Comparison of ENCODE assay signal across 12 cellular contexts in the genomic region with DNA sequence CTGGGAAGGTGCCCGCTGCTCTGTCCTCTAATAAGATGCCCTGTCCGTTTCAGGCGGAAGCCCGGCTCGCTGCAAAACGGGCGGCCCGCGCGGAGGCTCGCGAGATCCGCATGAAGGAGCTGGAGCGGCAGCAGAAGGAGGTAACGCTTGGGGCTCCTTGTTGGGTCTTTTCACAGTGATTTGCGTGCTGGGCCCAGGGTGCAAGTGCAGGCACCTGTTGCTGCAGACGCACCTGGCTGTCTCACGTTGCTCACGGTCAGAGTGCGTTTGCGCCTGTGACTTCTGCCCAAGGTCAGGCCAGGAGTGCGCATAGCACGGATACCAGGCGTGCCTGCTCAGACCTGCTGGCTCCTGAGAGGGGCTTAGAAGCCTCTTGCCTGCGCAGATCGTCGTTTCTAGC.
DNase-seq lines count a peak whose midpoint lies in the region; ATAC-seq and TF ChIP-seq lines count a peak whose summit lies in the region.
"Had no signal": no experiment of that assay in that cellular context is flagged by ENCODE, and none has a peak within 500 bp of the region (broad histone marks: within the 10 kb centered on the region; RNA-seq: fewer than 3 reads in every experiment).

No MANE protein-coding gene starts in this region.

- peaks cover 10% of the 10 kb centered on the region for H3K36me3 Mint-ChIP-seq in progenitor cell of endocrine pancreas (ENCODE audit: insufficient read depth)
- peaks cover 30% of the 10 kb centered on the region for H3K36me3 Mint-ChIP-seq in activated CD4-positive, alpha-beta memory T cell treated with anti-CD3 and anti-CD28 coated beads for 36 hours

- H3K9ac ChIP-seq in parathyroid adenoma, result no peak overlapping the region

- no peak overlapping the region for H3K27ac Mint-ChIP-seq in progenitor cell of endocrine pancreas
- H3K27ac Mint-ChIP-seq in activated CD4-positive, alpha-beta memory T cell treated with anti-CD3 and anti-CD28 coated beads for 36 hours, result no peak overlapping the region
- H3K27ac Mint-ChIP-seq: activated CD4-positive, alpha-beta memory T cell treated with anti-CD3 and anti-CD28 coated beads, Interleukin-2, amount 10 ng/mL, durations not matched to agents 7 days and 5 days had no signal

- WGBS in heart left ventricle, 4 donors, result 74 to 79% (median 78%) methylated on average over 27 of the region's 27 CpGs
- WGBS in right cardiac atrium, result 87% methylated on average over 27 of the region's 27 CpGs

- H3K9me3 ChIP-seq in heart left ventricle (no peaks in the 10 kb centered on the region), right cardiac atrium (ENCODE audit: control insufficient read depth, low read length) (no peaks in the 10 kb centered on the region), parathyroid adenoma (ENCODE audit: control insufficient read depth, low read length) (no peaks in the 10 kb centered on the region)

- H3K4me3 ChIP-seq in heart left ventricle (no peak overlapping the region), right cardiac atrium (ENCODE audit: low read length) (no peak overlapping the region), parathyroid adenoma (ENCODE audit: low read depth, low read length) (no peak overlapping the region)

- no peaks in the 10 kb centered on the region for H3K27me3 ChIP-seq in heart left ventricle
- no peaks in the 10 kb centered on the region for H3K27me3 ChIP-seq in right cardiac atrium (ENCODE audit: control insufficient read depth, insufficient read depth)
- no peaks in the 10 kb centered on the region for H3K27me3 ChIP-seq in parathyroid adenoma (ENCODE audit: control insufficient read depth, insufficient read depth, low read length)

- TF ChIP-seq CTCF in heart left ventricle (IDR thresholded peaks at IDR 0.05) (no peak), parathyroid adenoma (IDR thresholded peaks at IDR 0.05) (no peak), progenitor cell of endocrine pancreas (IDR thresholded peaks at IDR 0.05; ENCODE audit: unreplicated experiment) (no peak)

- H3K4me1 ChIP-seq in heart left ventricle, result peaks cover 12 to 81% (median 68%) of the 10 kb centered on the region in 12 donors
- H3K4me1 ChIP-seq in right cardiac atrium (ENCODE audit: control insufficient read depth, insufficient read depth, low read length), result peaks cover 21% of the 10 kb centered on the region
- peaks cover 13% of the 10 kb centered on the region for H3K4me1 ChIP-seq in parathyroid adenoma

- CTCF ChIA-PET in activated CD4-positive, alpha-beta memory T cell treated with anti-CD3 and anti-CD28 coated beads for 36 hours (lab: Charles Lee), result interaction anchor here (0.6 to 2.5 kb wide), 4 partner anchors 36 to 196 kb away, joined by 3 to 15 read pairs (median 4); no protein-coding TSS in a partner anchor

- no peaks in the 10 kb centered on the region for H3K9me3 Mint-ChIP-seq in progenitor cell of endocrine pancreas (ENCODE audit: low read depth)
- no peaks in the 10 kb centered on the region for H3K9me3 Mint-ChIP-seq in activated CD4-positive, alpha-beta memory T cell treated with anti-CD3 and anti-CD28 coated beads for 36 hours
- H3K9me3 Mint-ChIP-seq: activated CD4-positive, alpha-beta memory T cell treated with anti-CD3 and anti-CD28 coated beads, Interleukin-2, amount 10 ng/mL, durations not matched to agents 7 days and 5 days had no signal

- H3K27me3 Mint-ChIP-seq in progenitor cell of endocrine pancreas, result no peaks in the 10 kb centered on the region
- H3K27me3 Mint-ChIP-seq in activated CD4-positive, alpha-beta memory T cell treated with anti-CD3 and anti-CD28 coated beads for 36 hours, result no peaks in the 10 kb centered on the region
- H3K27me3 Mint-ChIP-seq: activated CD4-positive, alpha-beta memory T cell treated with anti-CD3 and anti-CD28 coated beads, Interleukin-2, amount 10 ng/mL, durations not matched to agents 7 days and 5 days had no signal

- peak overlapping the region in 9 of 12 donors; percentile 31 to 98 (median 65) for H3K27ac ChIP-seq in heart left ventricle
- no peak overlapping the region for H3K27ac ChIP-seq in right cardiac atrium (ENCODE audit: low read length)
- peak overlapping the region; percentile 65 for H3K27ac ChIP-seq in parathyroid adenoma

- POLR2A ChIA-PET in activated CD4-positive, alpha-beta memory T cell treated with anti-CD3 and anti-CD28 coated beads for 36 hours (lab: Charles Lee), result interaction anchor here (1.1 to 1.7 kb wide), 4 partner anchors 8 to 35 kb away, joined by 3 to 4 read pairs (median 4); no protein-coding TSS in a partner anchor

- TF ChIP-seq POLR2A in heart left ventricle (IDR thresholded peaks at IDR 0.05), result no peak
- no peak for TF ChIP-seq POLR2A in GM18505 (IDR thresholded peaks at IDR 0.05; ENCODE audit: borderline replicate concordance, extremely low read depth, insufficient read depth, insufficient read length)

- H2AFZ ChIP-seq in parathyroid adenoma, result no peak overlapping the region

- DNase-seq in heart left ventricle, result no peak
- DNase-seq in right cardiac atrium, result no peak
- DNase-seq in left ventricle myocardium superior, result no peak
- no peak for DNase-seq in progenitor cell of endocrine pancreas (ENCODE audit: low spot score, unreplicated experiment)
- no peak for DNase-seq in activated CD4-positive, alpha-beta memory T cell treated with anti-CD3 and anti-CD28 coated beads for 36 hours
- DNase-seq: activated CD4-positive, alpha-beta memory T cell treated with anti-CD3 and anti-CD28 coated beads, Interleukin-2, amount 10 ng/mL, durations not matched to agents 7 days and 5 days; dermis blood vessel endothelial cell; hypothalamus; Kasumi-1 had no signal

- peaks cover 9% of the 10 kb centered on the region for H3K4me1 Mint-ChIP-seq in progenitor cell of endocrine pancreas (ENCODE audit: low read depth)
- peaks cover 63% of the 10 kb centered on the region for H3K4me1 Mint-ChIP-seq in activated CD4-positive, alpha-beta memory T cell treated with anti-CD3 and anti-CD28 coated beads for 36 hours (ENCODE audit: low read depth)

- intact Hi-C loops in heart left ventricle (cut with DNase I) (no loop called here), right cardiac atrium (cut with DNase I) (no loop called here), left ventricle myocardium superior (cut with micrococcal nuclease) (no loop called here)
- intact Hi-C loops in activated CD4-positive, alpha-beta memory T cell treated with anti-CD3 and anti-CD28 coated beads for 36 hours (cut with micrococcal nuclease), result no loop called here

- no peak for ATAC-seq in heart left ventricle
- ATAC-seq in right cardiac atrium, result no peak
- ATAC-seq in left ventricle myocardium superior, result peak; percentile 9
- ATAC-seq in HG02571 (IDR thresholded peaks at IDR 0.05; ENCODE audit: unreplicated experiment), result no peak
- no peak for ATAC-seq in GM18505 (IDR thresholded peaks at IDR 0.05; ENCODE audit: unreplicated experiment)

- H3K79me2 ChIP-seq in parathyroid adenoma, result peaks cover 61% of the 10 kb centered on the region

- H3K36me3 ChIP-seq in heart left ventricle (peaks cover 0 to 52% (median 35%) of the 10 kb centered on the region in 9 donors), parathyroid adenoma (ENCODE audit: control insufficient read depth, insufficient read depth, low read length) (no peaks in the 10 kb centered on the region)

- no peak overlapping the region for H3K4me2 ChIP-seq in parathyroid adenoma (ENCODE audit: low read length)

- H3K4me3 Mint-ChIP-seq in progenitor cell of endocrine pancreas (ENCODE audit: low read depth), result no peak overlapping the region
- H3K4me3 Mint-ChIP-seq in activated CD4-positive, alpha-beta memory T cell treated with anti-CD3 and anti-CD28 coated beads for 36 hours, result no peak overlapping the region
- H3K4me3 Mint-ChIP-seq: activated CD4-positive, alpha-beta memory T cell treated with anti-CD3 and anti-CD28 coated beads, Interleukin-2, amount 10 ng/mL, durations not matched to agents 7 days and 5 days had no signal
